ENCODE assay signal across 19 cellular contexts in genomic region chr2:124708661-124709060, GRCh38.
"Had no signal": no experiment of that assay in that cellular context is flagged by ENCODE, and none has a peak within 500 bp of the region (broad histone marks: within the 10 kb centered on the region; RNA-seq: fewer than 3 reads in every experiment).

No MANE protein-coding gene starts in this region.

- DNase-seq: KBM-7, MG63, NCI-H1092, NCI-H1105 treated with DMSO at 0.1 percent for 48 hours, NCI-H1417 treated with DMSO at 0.1 percent for 48 hours, NCI-H146, NCI-H1694 treated with DMSO at 0.1 percent for 48 hours, NCI-H1930, NCI-H2081, NCI-H2107, NCI-H226, NCI-H446, NCI-H510A, NCI-H524 treated with DMSO at 0.1 percent for 48 hours, NCI-H69, NCI-H774, Right ventricle myocardium superior, RPMI8226, SIG-M5 had no signal
